ENCODE assay signal across 11 cellular contexts in the genomic region with DNA sequence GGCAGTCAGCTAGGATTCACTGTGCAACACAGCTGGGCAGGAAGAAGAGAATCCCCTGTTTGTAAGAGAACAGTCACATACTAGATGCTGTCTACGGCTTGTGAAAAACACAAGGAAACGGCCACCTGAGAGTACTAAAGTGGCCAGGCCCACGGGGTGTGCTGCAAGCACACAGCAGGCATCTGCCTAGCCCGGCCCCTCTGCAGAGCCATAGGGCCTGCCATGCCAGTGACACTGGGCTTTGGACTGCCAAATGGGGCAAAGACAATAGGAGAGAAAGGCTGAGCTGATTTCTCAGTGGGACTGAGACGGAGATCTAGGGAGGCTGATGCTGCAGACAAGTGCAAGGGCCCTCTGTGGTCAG. TPM values are rescaled to one million over a fixed set of nuclear protein-coding genes. Genes with fewer than 3 reads are reported as not detected.
DNase-seq lines count a peak whose midpoint lies in the region; ATAC-seq and TF ChIP-seq lines count a peak whose summit lies in the region.
"Had no signal": no experiment of that assay in that cellular context is flagged by ENCODE, and none has a peak within 500 bp of the region (broad histone marks: within the 10 kb centered on the region; RNA-seq: fewer than 3 reads in every experiment).

No MANE protein-coding gene starts in this region.

- ATAC-seq in RWPE2 (ENCODE audit: low read depth) = peak; percentile 22; the same call in 2 of the 3 replicates
- ATAC-seq in heart left ventricle = peak; percentile 61 to 75 (median 68)
- peak; percentile 55 for ATAC-seq in sciatic nerve
- no peak for ATAC-seq in HG02938 (IDR thresholded peaks at IDR 0.05; ENCODE audit: unreplicated experiment)
- ATAC-seq: activated CD4-positive, CD25-positive, alpha-beta regulatory T cell treated with anti-CD3 and anti-CD28 coated beads, Interleukin-2, amount 50 U/mL, for 24 hours had no signal

- H3K56ac ChIP-seq in mesendoderm (ENCODE audit: low read length) = no peak overlapping the region

- peak overlapping the region; percentile 42 to 92 (median 68) for H3K27ac Mint-ChIP-seq in CD14-positive monocyte

- H3K4me1 ChIP-seq in RWPE2 (ENCODE audit: insufficient read depth, poor library complexity, severe bottlenecking) = peaks cover 10% of the 10 kb centered on the region
- H3K4me1 ChIP-seq in heart left ventricle = peaks cover 0 to 72% (median 53%) of the 10 kb centered on the region in 12 donors
- H3K4me1 ChIP-seq in mesendoderm (ENCODE audit: control insufficient read depth, low read depth, low read length) = no peaks in the 10 kb centered on the region

- H3K4me3 Mint-ChIP-seq in CD14-positive monocyte = no peak overlapping the region

- no peak for TF ChIP-seq CTCF in CD14-positive monocyte (IDR thresholded peaks at IDR 0.05)
- TF ChIP-seq CTCF in RWPE2 (IDR thresholded peaks at IDR 0.05; ENCODE audit: poor library complexity, severe bottlenecking) = no peak
- no peak for TF ChIP-seq CTCF in heart left ventricle (IDR thresholded peaks at IDR 0.05)

- no peaks in the 10 kb centered on the region for H3K79me2 ChIP-seq in mesendoderm (ENCODE audit: control insufficient read depth, insufficient read depth, low read length)

- no peak overlapping the region for H2BK5ac ChIP-seq in mesendoderm (ENCODE audit: low read length)

- H2BK120ac ChIP-seq in mesendoderm (ENCODE audit: low read depth, low read length) = no peak overlapping the region

- no peaks in the 10 kb centered on the region for H3K9me3 ChIP-seq in RWPE2 (ENCODE audit: severe bottlenecking)
- no peaks in the 10 kb centered on the region for H3K9me3 ChIP-seq in heart left ventricle

- intact Hi-C loops in CD14-positive monocyte (cut with micrococcal nuclease) (no loop called here), heart left ventricle (cut with DNase I) (loop anchor here in 2 of 10 donors (5.0 kb wide), 2 partner anchors 41 to 54 kb away; no protein-coding TSS in a partner anchor), sciatic nerve (cut with DNase I) (no loop called here)

- 16 to 37% (median 29%) methylated on average over 5 of the region's 5 CpGs for WGBS in heart left ventricle, 4 donors
- no CpG with 5 or more reads among the region's 5 CpGs for WGBS in mesendoderm (ENCODE audit: extremely low coverage, insufficient coverage, low lambda C conversion rate)

- H3K36me3 Mint-ChIP-seq in CD14-positive monocyte = peaks cover 17 to 28% of the 10 kb centered on the region in 2 donors

- H2AK5ac ChIP-seq in mesendoderm (ENCODE audit: low read length) = no peak overlapping the region

- DNase-seq in CD14-positive monocyte (ENCODE audit: low spot score) = no peak
- DNase-seq in RWPE2 (ENCODE audit: low spot score) = no peak
- peak in 1 of 5 donors; percentile 51 for DNase-seq in heart left ventricle
- DNase-seq in sciatic nerve (ENCODE audit: low spot score) = no peak
- DNase-seq in mesendoderm = no peak
- DNase-seq in H7 = no peak
- DNase-seq in activated T-cell treated with anti-CD3 and anti-CD28 coated beads for 4 hours = no peak
- DNase-seq: activated gamma-delta T cell treated with Interleukin-2 at 50 U/mL for 16 hours, NCI-H1694 had no signal

- H3K9ac ChIP-seq in mesendoderm (ENCODE audit: low read length) = no peak overlapping the region

- H3K27ac ChIP-seq in RWPE2 (ENCODE audit: poor library complexity, severe bottlenecking) (peak overlapping the region; percentile 4), heart left ventricle (peak overlapping the region; percentile 41 to 84 (median 64)), mesendoderm (ENCODE audit: low read depth, low read length) (no peak overlapping the region)

- H3K79me1 ChIP-seq in mesendoderm (ENCODE audit: low read length) = peaks cover 5% of the 10 kb centered on the region

- H3K18ac ChIP-seq in mesendoderm (ENCODE audit: low read length) = no peak overlapping the region

- TF ChIP-seq POLR2A in heart left ventricle (IDR thresholded peaks at IDR 0.05) = no peak

- no peak overlapping the region for H4K5ac ChIP-seq in mesendoderm (ENCODE audit: low read length)

- H3K27me3 ChIP-seq in RWPE2 (ENCODE audit: insufficient read depth, poor library complexity, severe bottlenecking) = no peaks in the 10 kb centered on the region
- H3K27me3 ChIP-seq in heart left ventricle = no peaks in the 10 kb centered on the region
- no peaks in the 10 kb centered on the region for H3K27me3 ChIP-seq in mesendoderm (ENCODE audit: insufficient read depth, low read length, poor library complexity)
- no peaks in the 10 kb centered on the region for H3K27me3 ChIP-seq in H7 (ENCODE audit: control insufficient read depth, insufficient read depth, low read length)

- H3K27me3 Mint-ChIP-seq in CD14-positive monocyte (ENCODE audit: low read depth in 3 of 3) = no peaks in the 10 kb centered on the region

- no peak overlapping the region for H4K8ac ChIP-seq in mesendoderm (ENCODE audit: low read depth, low read length)

- no peak overlapping the region for H3K4me2 ChIP-seq in mesendoderm (ENCODE audit: low read length)

- peaks cover 13% of the 10 kb centered on the region for H3K4me1 Mint-ChIP-seq in CD14-positive monocyte

- no peak overlapping the region for H3K23ac ChIP-seq in mesendoderm (ENCODE audit: low read length)

- H3K36me3 ChIP-seq in RWPE2 (ENCODE audit: low read depth) = peaks cover 98% of the 10 kb centered on the region
- H3K36me3 ChIP-seq in heart left ventricle = peaks cover 0 to 88% (median 53%) of the 10 kb centered on the region in 9 donors
- H3K36me3 ChIP-seq in mesendoderm (ENCODE audit: control insufficient read depth, insufficient read depth, low read length) = peaks cover 7% of the 10 kb centered on the region
- H3K36me3 ChIP-seq in H7 (replicated peaks; ENCODE audit: control insufficient read depth, insufficient read depth, low read length) = peaks cover 5% of the 10 kb centered on the region

- H3K9me3 Mint-ChIP-seq in CD14-positive monocyte = no peaks in the 10 kb centered on the region

- H3K4ac ChIP-seq in mesendoderm (ENCODE audit: low read depth, low read length) = no peak overlapping the region

- H2BK15ac ChIP-seq in mesendoderm (replicated peaks; ENCODE audit: low read depth) = no peak overlapping the region

- H3K4me3 ChIP-seq in RWPE2 (ENCODE audit: severe bottlenecking) (no peak overlapping the region), heart left ventricle (no peak overlapping the region), mesendoderm (ENCODE audit: low read length) (no peak overlapping the region), H7 (ENCODE audit: insufficient read depth, low read depth, low read length) (no peak overlapping the region)

RNA-seq across cellular contexts. Expression of gene TUBB6, which starts 10.3 kb away (rescaled TPM):
- polyA plus RNA-seq in CD14-positive monocyte (10 to 100 TPM; 15.8 to 27.6 TPM), heart left ventricle (100 to 1,000 TPM in 1 of 2 donors, 10 to 100 TPM in 1; 90.4 to 800 TPM)
- total RNA-seq in heart left ventricle (100 to 1,000 TPM in 6 of 9 donors, 10 to 100 TPM in 3; 64.8 to 421 (median 126) TPM), sciatic nerve (141 TPM)
- polyA plus RNA-seq in mesendoderm (2013, experiment 1 of 2) = 142 TPM
- 147 TPM for polyA plus RNA-seq in mesendoderm (2013, experiment 2 of 2)
- total RNA-seq in H7 (2014; rRNA removed; shearing (Covaris generic)) = 520 and 657 TPM in 2 replicates

RNA-seq across cellular contexts. Expression of gene AFG3L2, which starts 58.7 kb away (rescaled TPM):
- polyA plus RNA-seq in CD14-positive monocyte (10 to 100 TPM; 13.9 to 15.5 TPM), heart left ventricle (10 to 100 TPM; 59.9 to 89.4 TPM)
- total RNA-seq in heart left ventricle (100 to 1,000 TPM; 107 to 174 (median 142) TPM), sciatic nerve (38.8 TPM)
- 52.6 TPM for polyA plus RNA-seq in mesendoderm (2013, experiment 1 of 2)
- 52.4 TPM for polyA plus RNA-seq in mesendoderm (2013, experiment 2 of 2)
- 108 and 132 TPM in 2 replicates for total RNA-seq in H7 (2014; rRNA removed; shearing (Covaris generic))
